In genomic region chr2:196987654-196988364, GRCh38 we compare ENCODE assay signal across 8 cellular contexts.
DNase-seq lines count a peak whose midpoint lies in the region; ATAC-seq, FAIRE-seq and TF ChIP-seq lines count a peak whose summit lies in the region.

No MANE protein-coding gene starts in this region.

- peak overlapping the region; percentile 79 for H3K27ac Mint-ChIP-seq in stimulated activated effector memory CD8-positive, alpha-beta T cell treated with anti-CD3 and anti-CD28 coated beads, Interleukin-12 subunit alpha, Interleukin-12 subunit beta, amount 100 ng/mL, for 72 hours

- intact Hi-C loops in IMR-90 (cut with micrococcal nuclease), result loop anchor here (5.0 kb wide), 1 partner anchor 61 kb away; the partner anchor contains the start of gene PGAP1
- intact Hi-C loops in HepG2 (cut with micrococcal nuclease; ENCODE audit: unreplicated experiment), result no loop called here

- DNase-seq in AG04449 (ENCODE audit: low read depth, low spot score), result peak; percentile 83
- DNase-seq in IMR-90, result peak; percentile 98
- peak; percentile 20 for DNase-seq in SHP77 treated with DMSO at 0.1 percent for 48 hours (lab: John Stamatoyannopoulos, UW)
- peak; percentile 96 to 99 for DNase-seq in cardiac fibroblast (ENCODE audit: low read depth in 2 of 2)
- peak; percentile 46 for DNase-seq in HepG2 (ENCODE audit: low spot score)
- peak in 1 of 2 donors; percentile 62 for DNase-seq in stimulated activated effector memory CD8-positive, alpha-beta T cell treated with anti-CD3 and anti-CD28 coated beads, Interleukin-12 subunit alpha, Interleukin-12 subunit beta, amount 100 ng/mL, for 72 hours (ENCODE audit: low spot score in 2 of 2)

- TF ChIP-seq EP300 in HepG2 (IDR thresholded peaks at IDR 0.05; ENCODE audit: low read depth in 2 of 2, low read length in 2 of 2) (no peak), HepG2 (CRISPR knock-in tag; IDR thresholded peaks at IDR 0.05; ENCODE audit: borderline replicate concordance) (no peak)

- H3K9ac ChIP-seq in IMR-90 (ENCODE audit: low read depth, low read length) (no peak overlapping the region; the same call in 1 of the 2 replicates), HepG2 (ENCODE audit: insufficient read depth, low read depth, low read length) (no peak overlapping the region)

- no peak overlapping the region for H2BK15ac ChIP-seq in IMR-90 (ENCODE audit: low read depth, low read length)

- H3K9me3 Mint-ChIP-seq in stimulated activated effector memory CD8-positive, alpha-beta T cell treated with anti-CD3 and anti-CD28 coated beads, Interleukin-12 subunit alpha, Interleukin-12 subunit beta, amount 100 ng/mL, for 72 hours, result peaks cover 3% of the 10 kb centered on the region

- H3K4me2 ChIP-seq in IMR-90 (ENCODE audit: low read depth, low read length) (peak overlapping the region; percentile 78), HepG2 (ENCODE audit: low read depth, low read length) (no peak overlapping the region)

- WGBS in IMR-90 (ENCODE audit: extremely low coverage in 2 of 2, insufficient read length in 1 of 2), 2 experiments, result 0% methylated on average over 3 of the region's 6 CpGs; no CpG with 5 or more reads in 1 of the 2 experiments
- 16% methylated on average over 6 of the region's 6 CpGs for WGBS in HepG2 (ENCODE audit: low lambda C conversion rate)

- H3K4me1 ChIP-seq in IMR-90 (ENCODE audit: control insufficient read depth, insufficient read depth, low read length) (peaks cover 4% of the 10 kb centered on the region; the same call in 1 of the 2 replicates), HepG2 (ENCODE audit: insufficient read depth, low read length) (no peaks in the 10 kb centered on the region)

- no peaks in the 10 kb centered on the region for H4K20me1 ChIP-seq in IMR-90 (ENCODE audit: insufficient read depth, low read length)
- H4K20me1 ChIP-seq in HepG2 (ENCODE audit: insufficient read depth, low read length), result no peaks in the 10 kb centered on the region

- CTCF ChIA-PET in AG04449 (lab: Yijun Ruan, JAX) (interaction anchor here (0.6 to 1.5 kb wide), 3 partner anchors 16 to 698 kb away, joined by 3 to 4 read pairs (median 3); no protein-coding TSS in a partner anchor), IMR-90 (lab: Yijun Ruan, JAX) (interaction anchor here (0.7 to 1.3 kb wide), 2 partner anchors 15 to 900 kb away, joined by 3 read pairs; no protein-coding TSS in a partner anchor), HepG2 (lab: Yijun Ruan, JAX; ENCODE audit: low intra/inter-chr PET ratio, low total read pairs) (no interaction called here)

- H3K27ac ChIP-seq in IMR-90 (ENCODE audit: insufficient read depth, low read length) (no peak overlapping the region; the same call in 1 of the 2 replicates), HepG2 (ENCODE audit: extremely low read length, insufficient read depth, low read length) (no peak overlapping the region)

- H2BK20ac ChIP-seq in IMR-90 (ENCODE audit: low read depth, low read length), result peak overlapping the region; percentile 4; the same call in 1 of the 2 replicates

- H3K27me3 ChIP-seq in IMR-90 (ENCODE audit: control insufficient read depth, insufficient read depth, low read length) (no peaks in the 10 kb centered on the region), HepG2 (ENCODE audit: control insufficient read depth in 1 of 2, insufficient read depth in 2 of 2, low read length in 2 of 2) (no peaks in the 10 kb centered on the region; a peak in 1 of 5 replicates)

- no peak overlapping the region for H2AK9ac ChIP-seq in IMR-90 (replicated peaks; ENCODE audit: low read depth, low read length, poor library complexity)

- H4K8ac ChIP-seq in IMR-90 (ENCODE audit: low read depth in 2 of 2, low read length in 2 of 2), result peak overlapping the region in 1 of 2 experiments; percentile 16; a peak in 2 of 4 replicates

- H2BK5ac ChIP-seq in IMR-90 (ENCODE audit: low read depth, low read length, poor library complexity, severe bottlenecking), result peak overlapping the region; percentile 57

- H3K56ac ChIP-seq in IMR-90 (ENCODE audit: extremely low read depth, insufficient read depth, low read length), result 0 out of 2 replicates have a peak overlapping the region, but pooled peaks have one; percentile 5

- H3K36me3 ChIP-seq in IMR-90 (ENCODE audit: control insufficient read depth, insufficient read depth, low read length), result no peaks in the 10 kb centered on the region
- no peaks in the 10 kb centered on the region for H3K36me3 ChIP-seq in HepG2 (replicated peaks in 1 of 2; ENCODE audit: control insufficient read depth in 1 of 2, insufficient read depth in 2 of 2, low read length in 2 of 2)

- in situ Hi-C loops in IMR-90 (cut with MboI; ENCODE audit: low sequenced_read_pairs), result no loop called here
- in situ Hi-C loops in HepG2 (cut with HindIII; ENCODE audit: extremely low pct_ligation_motif_present, low pct_unique_long_range_greater_than_20kb), result no loop called here

- H3K14ac ChIP-seq in IMR-90 (replicated peaks; ENCODE audit: low read depth, low read length), result peak overlapping the region; percentile 7; the same call in 1 of the 2 replicates

- peak overlapping the region; percentile 17 for H3K4me3 Mint-ChIP-seq in stimulated activated effector memory CD8-positive, alpha-beta T cell treated with anti-CD3 and anti-CD28 coated beads, Interleukin-12 subunit alpha, Interleukin-12 subunit beta, amount 100 ng/mL, for 72 hours

- POLR2A ChIA-PET in AG04449 (lab: Yijun Ruan, JAX), result no interaction called here
- POLR2A ChIA-PET in IMR-90 (lab: Charles Lee; ENCODE audit: unreplicated experiment), result no interaction called here
- POLR2A ChIA-PET in HepG2 (lab: Yijun Ruan, JAX), result no interaction called here

- peak overlapping the region; percentile 25; the same call in 1 of the 2 replicates for H4K5ac ChIP-seq in IMR-90 (ENCODE audit: low read depth, low read length)

- H2AK5ac ChIP-seq in IMR-90 (ENCODE audit: low read depth, low read length), result no peak overlapping the region

- H4K91ac ChIP-seq in IMR-90 (ENCODE audit: insufficient read depth, low read depth, low read length), result no peak overlapping the region

- H3K9me1 ChIP-seq in IMR-90 (ENCODE audit: insufficient read depth, low read length), result no peaks in the 10 kb centered on the region

- peaks cover 2% of the 10 kb centered on the region for H3K9me3 ChIP-seq in IMR-90 (ENCODE audit: control insufficient read depth, insufficient read depth, low read length)
- H3K9me3 ChIP-seq in HepG2 (ENCODE audit: low read length), result no peaks in the 10 kb centered on the region

- TF ChIP-seq RAD21 in IMR-90 (IDR thresholded peaks at IDR 0.05; ENCODE audit: low read length), result no peak
- no peak for TF ChIP-seq RAD21 in HepG2 (CRISPR knock-in tag; IDR thresholded peaks at IDR 0.05)

- peak overlapping the region; percentile 2; the same call in 1 of the 2 replicates for H3K4me3 ChIP-seq in AG04449 (ENCODE audit: low read depth, low read length)
- H3K4me3 ChIP-seq in IMR-90 (ENCODE audit: insufficient read depth, low read depth, low read length), result peak overlapping the region; percentile 16; the same call in 1 of the 2 replicates
- peak overlapping the region in 1 of 2 donors; percentile 15 for H3K4me3 ChIP-seq in cardiac fibroblast (replicated peaks in 1 of 2; ENCODE audit: low read depth in 2 of 2, low read length in 2 of 2)
- no peak overlapping the region for H3K4me3 ChIP-seq in HepG2 (replicated peaks in 1 of 3; ENCODE audit: insufficient read depth in 1 of 3, low read depth in 2 of 3, low read length in 3 of 3)

- 0 out of 2 replicates have a peak overlapping the region, but pooled peaks have one; percentile 3 for H3K23ac ChIP-seq in IMR-90 (ENCODE audit: low read depth, low read length)

- no peak overlapping the region for H2AFZ ChIP-seq in IMR-90 (replicated peaks; ENCODE audit: low read length, poor library complexity)
- no peak overlapping the region for H2AFZ ChIP-seq in HepG2 (ENCODE audit: low read length)

- peak overlapping the region; percentile 35; the same call in 1 of the 2 replicates for H2BK120ac ChIP-seq in IMR-90 (ENCODE audit: low read depth, low read length)

- peak overlapping the region; percentile 5; the same call in 1 of the 2 replicates for H3K4ac ChIP-seq in IMR-90 (ENCODE audit: low read depth, low read length)

- H3K36me3 Mint-ChIP-seq in stimulated activated effector memory CD8-positive, alpha-beta T cell treated with anti-CD3 and anti-CD28 coated beads, Interleukin-12 subunit alpha, Interleukin-12 subunit beta, amount 100 ng/mL, for 72 hours, result peaks cover 78% of the 10 kb centered on the region

- BruUV-seq in IMR-90 (replicated peaks; lab: Mats Ljungman, UMichigan), result no TSS peak
- BruUV-seq in HepG2 (replicated peaks; lab: Mats Ljungman, UMichigan), result no TSS peak

- TF ChIP-seq POLR2A in IMR-90 (IDR thresholded peaks at IDR 0.05; ENCODE audit: low read depth, low read length), result no peak
- no peak for TF ChIP-seq POLR2A in HepG2 (IDR thresholded peaks at IDR 0.05; ENCODE audit: insufficient read depth in 1 of 2, low read depth in 2 of 2, low read length in 2 of 2)

- H3K18ac ChIP-seq in IMR-90 (ENCODE audit: low read depth, low read length), result peak overlapping the region; percentile 68; the same call in 1 of the 2 replicates

- TF ChIP-seq CTCF in AG04449 (IDR thresholded peaks at IDR 0.05; ENCODE audit: insufficient read depth, low read length, missing control alignments) (no peak), IMR-90 (conservative IDR thresholded peaks at IDR 0.05; ENCODE audit: low read depth, low read length) (no peak), cardiac fibroblast (IDR thresholded peaks at IDR 0.05; ENCODE audit: low read depth, low read length) (no peak), HepG2 (CRISPR knock-in tag; IDR thresholded peaks at IDR 0.05) (no peak)

- ATAC-seq in GM18519 (IDR thresholded peaks at IDR 0.05; ENCODE audit: low FRiP score, unreplicated experiment) (peak; percentile 46), IMR-90 (ENCODE audit: low read depth) (peak; percentile 99), HepG2 (peak; percentile 58; the same call in 2 of the 3 replicates), HG03159 (IDR thresholded peaks at IDR 0.05; ENCODE audit: unreplicated experiment) (no peak)
- ATAC-seq in stimulated activated effector memory CD8-positive, alpha-beta T cell treated with anti-CD3 and anti-CD28 coated beads, Interleukin-12 subunit alpha, Interleukin-12 subunit beta, amount 100 ng/mL, for 72 hours, result peak; percentile 99

- dilution Hi-C loops in IMR-90 (cut with HindIII; ENCODE audit: low sequenced_read_pairs, unreplicated experiment), result no loop called here

- peaks cover 41% of the 10 kb centered on the region for H3K4me1 Mint-ChIP-seq in stimulated activated effector memory CD8-positive, alpha-beta T cell treated with anti-CD3 and anti-CD28 coated beads, Interleukin-12 subunit alpha, Interleukin-12 subunit beta, amount 100 ng/mL, for 72 hours

- no peaks in the 10 kb centered on the region for H3K79me2 ChIP-seq in HepG2 (ENCODE audit: insufficient read depth, low read length)

- FAIRE-seq in HepG2 (lab: Jason Lieb, UNC), result peak; percentile 51

- no peaks in the 10 kb centered on the region for H3K79me1 ChIP-seq in IMR-90 (ENCODE audit: low read depth in 1 of 2, low read length in 2 of 2)

TF ChIP-seq in IMR-90, 13 proteins besides CTCF, POLR2A, EP300 and RAD21 (continues in another document):
- TF ChIP-seq CEBPB (IDR thresholded peaks at IDR 0.05; ENCODE audit: low read depth, low read length) (peak; percentile 59), NFE2L2 (IDR thresholded peaks at IDR 0.05; ENCODE audit: low read depth, low read length) (no peak)

TF ChIP-seq in HepG2, 621 proteins besides CTCF, POLR2A, EP300 and RAD21 (continues in another document):
- peak; percentile 36 to 41; a peak in 3 of 4 replicates for TF ChIP-seq MAFK (conservative IDR thresholded peaks at IDR 0.05 in 1 of 2, IDR thresholded peaks at IDR 0.05 in 1 of 2; ENCODE audit: low read length in 2 of 2)
- TF ChIP-seq FOSL2 (CRISPR knock-in tag; IDR thresholded peaks at IDR 0.05), result peak; percentile 62

Comparison
In these comparisons a context has a peak if more than half of its experiments do, and no peak if none do; other contexts are left out.
1. H3K4me3 ChIP-seq: peak in AG04449 (single experiment) and IMR-90 (single experiment); none in HepG2 (0 of 3).